12 cellular contexts compared by ENCODE assay signal in the genomic region with DNA sequence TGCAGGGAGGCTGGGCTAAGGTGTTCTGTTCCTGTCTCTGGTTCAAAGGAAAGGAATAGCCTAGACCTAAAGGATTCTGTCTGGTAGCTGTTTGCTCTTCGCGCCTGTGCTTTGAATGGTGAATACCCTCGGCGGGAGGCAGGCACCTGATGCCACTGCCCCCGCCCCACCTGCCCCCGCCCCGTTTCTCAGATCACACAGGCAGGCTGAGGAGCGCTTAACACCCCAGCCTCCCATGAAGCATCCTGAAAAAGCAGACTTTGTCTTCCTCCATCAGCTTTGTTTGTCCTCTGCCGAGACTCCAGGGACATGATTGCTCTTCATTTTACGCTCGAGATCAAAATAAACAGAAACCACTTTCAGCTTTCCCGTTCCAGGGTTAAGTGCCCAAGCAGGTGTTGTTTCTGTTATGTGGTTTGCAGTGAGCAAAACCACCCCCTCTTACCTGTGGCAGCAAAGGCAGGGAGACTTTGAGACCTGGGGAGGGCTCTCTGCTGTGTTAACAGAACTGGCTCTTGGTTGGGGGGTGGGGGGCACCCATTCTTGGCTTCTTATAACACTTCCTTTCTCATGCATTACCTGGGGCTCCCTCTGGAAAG.
DNase-seq lines count a peak whose midpoint lies in the region; ATAC-seq and TF ChIP-seq lines count a peak whose summit lies in the region.
"Had no signal": no experiment of that assay in that cellular context is flagged by ENCODE, and none has a peak within 500 bp of the region (broad histone marks: within the 10 kb centered on the region; RNA-seq: fewer than 3 reads in every experiment).

No MANE protein-coding gene starts in this region.

- peak; percentile 45 for DNase-seq in Jurkat, Clone E6-1 (ENCODE audit: low read depth, low spot score)
- DNase-seq in NCI-H2107 (lab: John Stamatoyannopoulos, UW), result peak; percentile 93
- no peak for DNase-seq in activated T-helper 1 cell treated with anti-CD3 and anti-CD28 coated beads, Interleukin-12 subunit alpha, Interleukin-12 subunit beta, Interleukin-2, Interleukin-4 antibody, amounts not matched to agents 30 ng/mL and 10 ng/mL and 1 ng/mL, durations not matched to agents 14 hours and 24 hours and 36 hours (ENCODE audit: low spot score)
- no peak for DNase-seq in progenitor cell of endocrine pancreas (ENCODE audit: low spot score, unreplicated experiment)
- DNase-seq in mucosa of descending colon, result no peak
- DNase-seq in NCI-H1048 (lab: John Stamatoyannopoulos, UW), result no peak
- DNase-seq: adrenal gland, hippocampal formation, mammary epithelial cell had no signal

- H3K9me3 ChIP-seq in mucosa of descending colon, result no peaks in the 10 kb centered on the region
- H3K9me3 ChIP-seq: adrenal gland, neutrophil had no signal

- peaks cover 6% of the 10 kb centered on the region for H3K4me1 Mint-ChIP-seq in activated T-helper 1 cell treated with anti-CD3 and anti-CD28 coated beads, Interleukin-12 subunit alpha, Interleukin-12 subunit beta, Interleukin-2, Interleukin-4 antibody, amounts not matched to agents 30 ng/mL and 10 ng/mL and 1 ng/mL, durations not matched to agents 14 hours and 24 hours and 36 hours (ENCODE audit: low read depth)
- H3K4me1 Mint-ChIP-seq in progenitor cell of endocrine pancreas (ENCODE audit: low read depth), result peaks cover 5% of the 10 kb centered on the region

- TF ChIP-seq CTCF in progenitor cell of endocrine pancreas (IDR thresholded peaks at IDR 0.05; ENCODE audit: unreplicated experiment), result no peak
- TF ChIP-seq CTCF in mucosa of descending colon (IDR thresholded peaks at IDR 0.05), result no peak

- H3K4me1 ChIP-seq in mucosa of descending colon (ENCODE audit: low read depth), result no peaks in the 10 kb centered on the region
- H3K4me1 ChIP-seq: adrenal gland had no signal

- peaks cover 7% of the 10 kb centered on the region for H3K27me3 Mint-ChIP-seq in activated T-helper 1 cell treated with anti-CD3 and anti-CD28 coated beads, Interleukin-12 subunit alpha, Interleukin-12 subunit beta, Interleukin-2, Interleukin-4 antibody, amounts not matched to agents 30 ng/mL and 10 ng/mL and 1 ng/mL, durations not matched to agents 14 hours and 24 hours and 36 hours (ENCODE audit: insufficient read depth)
- peaks cover 21% of the 10 kb centered on the region for H3K27me3 Mint-ChIP-seq in progenitor cell of endocrine pancreas

- H3K36me3 ChIP-seq in mucosa of descending colon (ENCODE audit: low read depth), result no peaks in the 10 kb centered on the region
- H3K36me3 ChIP-seq: adrenal gland, neutrophil had no signal

- H3K9me3 Mint-ChIP-seq in activated T-helper 1 cell treated with anti-CD3 and anti-CD28 coated beads, Interleukin-12 subunit alpha, Interleukin-12 subunit beta, Interleukin-2, Interleukin-4 antibody, amounts not matched to agents 30 ng/mL and 10 ng/mL and 1 ng/mL, durations not matched to agents 14 hours and 24 hours and 36 hours, result no peaks in the 10 kb centered on the region
- H3K9me3 Mint-ChIP-seq in progenitor cell of endocrine pancreas (ENCODE audit: low read depth), result no peaks in the 10 kb centered on the region

- no peaks in the 10 kb centered on the region for H3K36me3 Mint-ChIP-seq in activated T-helper 1 cell treated with anti-CD3 and anti-CD28 coated beads, Interleukin-12 subunit alpha, Interleukin-12 subunit beta, Interleukin-2, Interleukin-4 antibody, amounts not matched to agents 30 ng/mL and 10 ng/mL and 1 ng/mL, durations not matched to agents 14 hours and 24 hours and 36 hours (ENCODE audit: low read depth)
- no peaks in the 10 kb centered on the region for H3K36me3 Mint-ChIP-seq in progenitor cell of endocrine pancreas (ENCODE audit: insufficient read depth)

- intact Hi-C loops in activated T-helper 1 cell treated with anti-CD3 and anti-CD28 coated beads, Interleukin-12 subunit alpha, Interleukin-12 subunit beta, Interleukin-2, Interleukin-4 antibody, amounts not matched to agents 30 ng/mL and 10 ng/mL and 1 ng/mL, durations not matched to agents 14 hours and 24 hours and 36 hours (cut with micrococcal nuclease), result no loop called here
- intact Hi-C loops in mucosa of descending colon (cut with DNase I, micrococcal nuclease), result no loop called here

- H3K27ac Mint-ChIP-seq in activated T-helper 1 cell treated with anti-CD3 and anti-CD28 coated beads, Interleukin-12 subunit alpha, Interleukin-12 subunit beta, Interleukin-2, Interleukin-4 antibody, amounts not matched to agents 30 ng/mL and 10 ng/mL and 1 ng/mL, durations not matched to agents 14 hours and 24 hours and 36 hours, result no peak overlapping the region
- H3K27ac Mint-ChIP-seq in progenitor cell of endocrine pancreas, result no peak overlapping the region

- ATAC-seq in mucosa of descending colon, result no peak
- no peak for ATAC-seq in HG03196 (IDR thresholded peaks at IDR 0.05; ENCODE audit: unreplicated experiment)
- no peak for ATAC-seq in GM18861 (IDR thresholded peaks at IDR 0.05; ENCODE audit: unreplicated experiment)

- H3K4me3 ChIP-seq in Jurkat, Clone E6-1 (ENCODE audit: low read length), result no peak overlapping the region
- H3K4me3 ChIP-seq in mucosa of descending colon, result no peak overlapping the region
- H3K4me3 ChIP-seq: adrenal gland had no signal

- H3K4me3 Mint-ChIP-seq in activated T-helper 1 cell treated with anti-CD3 and anti-CD28 coated beads, Interleukin-12 subunit alpha, Interleukin-12 subunit beta, Interleukin-2, Interleukin-4 antibody, amounts not matched to agents 30 ng/mL and 10 ng/mL and 1 ng/mL, durations not matched to agents 14 hours and 24 hours and 36 hours, result peak overlapping the region; percentile 17
- peak overlapping the region; percentile 17 for H3K4me3 Mint-ChIP-seq in progenitor cell of endocrine pancreas (ENCODE audit: low read depth)

Comparison
In these comparisons a context has a peak if more than half of its experiments do, and no peak if none do; other contexts are left out.
1. DNase-seq: peak in Jurkat, Clone E6-1 (single experiment) and NCI-H2107 (single experiment); none in activated T-helper 1 cell treated with anti-CD3 and anti-CD28 coated beads, Interleukin-12 subunit alpha, Interleukin-12 subunit beta, Interleukin-2, Interleukin-4 antibody, amounts not matched to agents 30 ng/mL and 10 ng/mL and 1 ng/mL, durations not matched to agents 14 hours and 24 hours and 36 hours (single experiment), progenitor cell of endocrine pancreas (single experiment), mucosa of descending colon (0 of 3) and NCI-H1048 (single experiment).